In genomic region chr7:73578342-73579124, GRCh38 we compare ENCODE assay signal across 8 cellular contexts. TPM values are rescaled to one million over a fixed set of nuclear protein-coding genes. Genes with fewer than 3 reads are reported as not detected.
DNase-seq lines count a peak whose midpoint lies in the region; ATAC-seq and TF ChIP-seq lines count a peak whose summit lies in the region.

TSS of gene TBL2 (minus strand) at chr7:73578579. CDS start at chr7:73578549, 30 bp downstream.

- no peak for TF ChIP-seq CTCF in liver (IDR thresholded peaks at IDR 0.05; ENCODE audit: low read depth, low read length, missing input control)

- H3K4me1 ChIP-seq in CD4-positive, CD25-positive, alpha-beta regulatory T cell (ENCODE audit: control insufficient read depth, insufficient read depth, low read length, poor library complexity, severe bottlenecking), result peaks cover 21% of the 10 kb centered on the region
- H3K4me1 ChIP-seq in liver (ENCODE audit: control insufficient read depth in 4 of 4, insufficient read depth in 4 of 4, low read length in 3 of 4), result peaks cover 1 to 10% (median 7%) of the 10 kb centered on the region in 4 donors

- H3K36me3 ChIP-seq in CD4-positive, CD25-positive, alpha-beta regulatory T cell (ENCODE audit: control insufficient read depth, insufficient read depth, low read length), result peaks cover 11% of the 10 kb centered on the region
- H3K36me3 ChIP-seq in liver (ENCODE audit: control insufficient read depth in 4 of 4, insufficient read depth in 3 of 4, low read depth in 1 of 4, low read length in 3 of 4), result peaks cover 0 to 11% (median 7%) of the 10 kb centered on the region in 4 donors

- H3K27ac ChIP-seq in CD4-positive, CD25-positive, alpha-beta regulatory T cell (ENCODE audit: insufficient read depth, low read length, poor library complexity, severe bottlenecking), result peak within 1 kb of the TSS; percentile 93
- peak within 1 kb of the TSS; percentile 84 to 89 for H3K27ac ChIP-seq in liver (ENCODE audit: low read depth in 1 of 2, low read length in 2 of 2)

- ATAC-seq in CD4-positive, CD25-positive, alpha-beta regulatory T cell (ENCODE audit: low read depth in 2 of 2), result peak; percentile 91
- ATAC-seq in GM19395 (IDR thresholded peaks at IDR 0.05; ENCODE audit: unreplicated experiment) (peak; percentile 88), HG03565 (IDR thresholded peaks at IDR 0.05; ENCODE audit: unreplicated experiment) (peak; percentile 87)

- H3K9me3 ChIP-seq in CD4-positive, CD25-positive, alpha-beta regulatory T cell (ENCODE audit: control insufficient read depth in 2 of 2, low read length in 2 of 2), result no peaks in the 10 kb centered on the region
- no peaks in the 10 kb centered on the region for H3K9me3 ChIP-seq in liver (ENCODE audit: control insufficient read depth in 4 of 4, low read length in 3 of 4)

- peak within 1 kb of the TSS; percentile 89 to 98 (median 94) for H3K4me3 Mint-ChIP-seq in CD4-positive, CD25-positive, alpha-beta regulatory T cell

- peak; percentile 98 to 99 (median 99) for DNase-seq in CD4-positive, CD25-positive, alpha-beta regulatory T cell
- DNase-seq in NCI-H774 (lab: John Stamatoyannopoulos, UW) (peak; percentile 96), dermis blood vessel endothelial cell (peak; percentile 99)
- peak; percentile 98 for DNase-seq in activated CD4-positive, alpha-beta T cell treated with anti-CD3 and anti-CD28 coated beads, Interleukin-2, amount 50 U/mL, for 4 hours
- peak; percentile 99 for DNase-seq in stimulated activated CD4-positive, alpha-beta T cell treated with anti-CD3 and anti-CD28 coated beads, Interleukin-4, amount 100 ng/mL, for 24 hours

- no peaks in the 10 kb centered on the region for H3K9me3 Mint-ChIP-seq in CD4-positive, CD25-positive, alpha-beta regulatory T cell

- H3K27ac Mint-ChIP-seq in CD4-positive, CD25-positive, alpha-beta regulatory T cell, result peak within 1 kb of the TSS; percentile 97 to 100 (median 99)

- H3K9ac ChIP-seq in liver (ENCODE audit: low read depth in 1 of 2, low read length in 2 of 2), result peak within 1 kb of the TSS; percentile 86 to 87

- H3K4me3 ChIP-seq in CD4-positive, CD25-positive, alpha-beta regulatory T cell (ENCODE audit: low read depth, low read length), result peak within 1 kb of the TSS; percentile 85
- peak within 1 kb of the TSS; percentile 75 to 93 (median 91) for H3K4me3 ChIP-seq in liver (ENCODE audit: low read depth in 1 of 3, low read length in 3 of 3)

- no peaks in the 10 kb centered on the region for H3K27me3 ChIP-seq in CD4-positive, CD25-positive, alpha-beta regulatory T cell (ENCODE audit: control insufficient read depth, insufficient read depth, low read length)
- H3K27me3 ChIP-seq in liver (ENCODE audit: control insufficient read depth in 4 of 4, insufficient read depth in 4 of 4, low read length in 3 of 4), result no peaks in the 10 kb centered on the region

- peak; percentile 12 to 13 for TF ChIP-seq RAD21 in liver (IDR thresholded peaks at IDR 0.05)

- no peaks in the 10 kb centered on the region for H3K27me3 Mint-ChIP-seq in CD4-positive, CD25-positive, alpha-beta regulatory T cell

- under 1% methylated on average over 75 of the region's 75 CpGs for whole genome bisulfite sequencing in liver

- H3K4me1 Mint-ChIP-seq in CD4-positive, CD25-positive, alpha-beta regulatory T cell, result peaks cover 0 to 31% (median 8%) of the 10 kb centered on the region in 4 donors

- peaks cover 12% of the 10 kb centered on the region for H3K36me3 Mint-ChIP-seq in CD4-positive, CD25-positive, alpha-beta regulatory T cell

TF ChIP-seq in liver, 16 proteins besides CTCF, POLR2A, EP300 and RAD21:
- no peak for TF ChIP-seq ZBTB33 (IDR thresholded peaks at IDR 0.05)
- peak; percentile 5 for TF ChIP-seq FOXA1 (IDR thresholded peaks at IDR 0.05)
- TF ChIP-seq EGR1 (IDR thresholded peaks at IDR 0.05; ENCODE audit: low read depth in 2 of 2), result peak in 1 of 2 donors; percentile 43
- peak; percentile 30 for TF ChIP-seq YY1 (IDR thresholded peaks at IDR 0.05)
- TF ChIP-seq TAF1 (conservative IDR thresholded peaks at IDR 0.05), result peak; percentile 22
- peak; percentile 76 for TF ChIP-seq SP1 (IDR thresholded peaks at IDR 0.05)
- TF ChIP-seq JUND (IDR thresholded peaks at IDR 0.05), result peak in 1 of 2 donors; percentile 45
- TF ChIP-seq NR2F2 (IDR thresholded peaks at IDR 0.05), result peak; percentile 63
- TF ChIP-seq REST (IDR thresholded peaks at IDR 0.05), result peak; percentile 20
- TF ChIP-seq HNF4A (conservative IDR thresholded peaks at IDR 0.05), result peak in 1 of 2 donors; percentile 7
- TF ChIP-seq ATF3 (IDR thresholded peaks at IDR 0.05), result no peak
- TF ChIP-seq RXRA (IDR thresholded peaks at IDR 0.05), result no peak
- TF ChIP-seq GABPA (IDR thresholded peaks at IDR 0.05 in 1 of 2, conservative IDR thresholded peaks at IDR 0.05 in 1 of 2), result no peak
- no peak for TF ChIP-seq MAX (IDR thresholded peaks at IDR 0.05)

RNA-seq across cellular contexts. Expression of gene TBL2, which starts in this region (rescaled TPM):
- 12.2 TPM for total RNA-seq in CD4-positive, CD25-positive, alpha-beta regulatory T cell
- 10 to 100 TPM; 24.1 to 32.5 (median 28.1) TPM for polyA plus RNA-seq in CD4-positive, CD25-positive, alpha-beta regulatory T cell
- total RNA-seq in dermis blood vessel endothelial cell (55.0 and 68.1 TPM in 2 replicates), liver (10 to 100 TPM; 16.5 to 36.6 TPM)
- 10 to 100 TPM; 10.9 to 21.5 TPM for polyA plus RNA-seq in liver

Comparison
In these comparisons a context has a peak if more than half of its experiments do, and no peak if none do; other contexts are left out.
1. Peak in every context shown above with its lines: DNase-seq, ATAC-seq, H3K4me3 ChIP-seq and H3K27ac ChIP-seq.